In genomic region chr5:98934581-98934980, GRCh38 we compare ENCODE assay signal across 16 cellular contexts. TPM values are rescaled to one million over a fixed set of nuclear protein-coding genes. Genes with fewer than 3 reads are reported as not detected.
A peak's percentile ranks its signal among the peaks of the same experiment; 100 is the strongest.
DNase-seq lines count a peak whose midpoint lies in the region; ATAC-seq and TF ChIP-seq lines count a peak whose summit lies in the region.
"Had no signal": no experiment of that assay in that cellular context is flagged by ENCODE, and none has a peak within 500 bp of the region (broad histone marks: within the 10 kb centered on the region; RNA-seq: fewer than 3 reads in every experiment).

No MANE protein-coding gene starts in this region.

- H3K27ac ChIP-seq in epithelial cell of prostate, result peak overlapping the region; percentile 34
- H3K27ac ChIP-seq in psoas muscle, result peak overlapping the region; percentile 54
- H3K27ac ChIP-seq: A549 had no signal

- peaks cover 0 to 7% of the 10 kb centered on the region in 2 donors for H3K36me3 ChIP-seq in psoas muscle (ENCODE audit: insufficient read depth in 1 of 2, low read depth in 1 of 2)
- H3K36me3 ChIP-seq: adrenal gland had no signal

- no peaks in the 10 kb centered on the region for H3K27me3 ChIP-seq in psoas muscle (ENCODE audit: insufficient read depth in 3 of 3, low read length in 2 of 3)
- H3K27me3 ChIP-seq: adrenal gland had no signal

- peaks cover 5% of the 10 kb centered on the region for H3K36me3 Mint-ChIP-seq in activated CD4-positive, alpha-beta memory T cell treated with anti-CD3 and anti-CD28 coated beads for 36 hours
- H3K36me3 Mint-ChIP-seq in activated CD4-positive, alpha-beta memory T cell treated with anti-CD3 and anti-CD28 coated beads, Interleukin-2, amount 10 ng/mL, durations not matched to agents 7 days and 5 days (ENCODE audit: low read depth), result peaks cover 22% of the 10 kb centered on the region

- ATAC-seq in psoas muscle (peak; percentile 61 to 84 (median 74)), HG03469 (IDR thresholded peaks at IDR 0.05; ENCODE audit: unreplicated experiment) (no peak), GM18511 (IDR thresholded peaks at IDR 0.05; ENCODE audit: unreplicated experiment) (no peak)
- ATAC-seq: A549 had no signal

- POLR2A ChIA-PET in activated CD4-positive, alpha-beta memory T cell treated with anti-CD3 and anti-CD28 coated beads for 36 hours (lab: Charles Lee), result interaction anchor here (1.2 kb wide), 1 partner anchor 93 kb away, joined by 3 read pairs; no protein-coding TSS in a partner anchor
- POLR2A ChIA-PET in activated CD4-positive, alpha-beta memory T cell treated with anti-CD3 and anti-CD28 coated beads, Interleukin-2, amount 10 ng/mL, durations not matched to agents 7 days and 5 days (lab: Charles Lee), result interaction anchor here (1.3 to 1.5 kb wide), 2 partner anchors 11 to 17 kb away, joined by 3 to 5 read pairs; no protein-coding TSS in a partner anchor
- POLR2A ChIA-PET in GM10248 (lab: Yijun Ruan, JAX), result interaction anchor here (0.6 kb wide), 1 partner anchor 28 kb away, joined by 5 read pairs; no protein-coding TSS in a partner anchor

- intact Hi-C loops in activated CD4-positive, alpha-beta memory T cell treated with anti-CD3 and anti-CD28 coated beads for 36 hours (cut with micrococcal nuclease), result no loop called here
- intact Hi-C loops in psoas muscle (cut with DNase I), result no loop called here

- no peaks in the 10 kb centered on the region for H3K9me3 ChIP-seq in psoas muscle
- H3K9me3 ChIP-seq: A549, adrenal gland had no signal

- H3K4me3 ChIP-seq in psoas muscle, result no peak overlapping the region
- H3K4me3 ChIP-seq: A549, adrenal gland, lung had no signal

- no peak overlapping the region for H3K4me3 Mint-ChIP-seq in activated CD4-positive, alpha-beta memory T cell treated with anti-CD3 and anti-CD28 coated beads for 36 hours
- no peak overlapping the region for H3K4me3 Mint-ChIP-seq in activated CD4-positive, alpha-beta memory T cell treated with anti-CD3 and anti-CD28 coated beads, Interleukin-2, amount 10 ng/mL, durations not matched to agents 7 days and 5 days
- H3K4me3 Mint-ChIP-seq: T-helper 1 cell treated with Interleukin-12 subunit alpha and Interleukin-12 subunit beta and Interleukin-4 antibody, amounts not matched to agents 30 μg/mL and 1 μg/mL, for 36 hours had no signal

- no peaks in the 10 kb centered on the region for H3K9me3 Mint-ChIP-seq in activated CD4-positive, alpha-beta memory T cell treated with anti-CD3 and anti-CD28 coated beads for 36 hours
- no peaks in the 10 kb centered on the region for H3K9me3 Mint-ChIP-seq in activated CD4-positive, alpha-beta memory T cell treated with anti-CD3 and anti-CD28 coated beads, Interleukin-2, amount 10 ng/mL, durations not matched to agents 7 days and 5 days
- H3K9me3 Mint-ChIP-seq: T-helper 1 cell treated with Interleukin-12 subunit alpha and Interleukin-12 subunit beta and Interleukin-4 antibody, amounts not matched to agents 30 μg/mL and 1 μg/mL, for 36 hours had no signal

- CTCF ChIA-PET in activated CD4-positive, alpha-beta memory T cell treated with anti-CD3 and anti-CD28 coated beads for 36 hours (lab: Charles Lee), result interaction anchor here (0.7 kb wide), 1 partner anchor 126 kb away, joined by 4 read pairs; no protein-coding TSS in a partner anchor
- CTCF ChIA-PET in activated CD4-positive, alpha-beta memory T cell treated with anti-CD3 and anti-CD28 coated beads, Interleukin-2, amount 10 ng/mL, durations not matched to agents 7 days and 5 days (lab: Charles Lee), result interaction anchor here (1.5 kb wide), 1 partner anchor 28 kb away, joined by 6 read pairs; no protein-coding TSS in a partner anchor
- CTCF ChIA-PET in GM10248 (lab: Yijun Ruan, JAX), result interaction anchor here (0.6 to 2.1 kb wide), 4 partner anchors 22 to 98 kb away, joined by 4 to 7 read pairs (median 6); no protein-coding TSS in a partner anchor

- H3K4me1 Mint-ChIP-seq in activated CD4-positive, alpha-beta memory T cell treated with anti-CD3 and anti-CD28 coated beads for 36 hours (ENCODE audit: low read depth), result peaks cover 82% of the 10 kb centered on the region
- H3K4me1 Mint-ChIP-seq in activated CD4-positive, alpha-beta memory T cell treated with anti-CD3 and anti-CD28 coated beads, Interleukin-2, amount 10 ng/mL, durations not matched to agents 7 days and 5 days, result peaks cover 41% of the 10 kb centered on the region

- no peak for DNase-seq in activated CD4-positive, alpha-beta memory T cell treated with anti-CD3 and anti-CD28 coated beads for 36 hours
- DNase-seq in activated CD4-positive, alpha-beta memory T cell treated with anti-CD3 and anti-CD28 coated beads, Interleukin-2, amount 10 ng/mL, durations not matched to agents 7 days and 5 days, result no peak
- DNase-seq in NCI-H226 (peak; percentile 24), epithelial cell of prostate (ENCODE audit: low read depth, low spot score) (peak; percentile 18), psoas muscle (no peak), GM10248 (ENCODE audit: extremely low spot score) (no peak)
- DNase-seq: activated CD4-positive, alpha-beta T cell treated with anti-CD3 and anti-CD28 coated beads, Interleukin-2, amount 50 U/mL, for 48 hours; adrenal gland; DMS 273 treated with DMSO at 0.1 percent for 48 hours; effector CD8-positive, alpha-beta T cell; NCI-H345 had no signal

- 67 to 80% (median 75%) methylated on average over 1 of the region's 1 CpG for WGBS in psoas muscle, 3 donors

- H3K27ac Mint-ChIP-seq in activated CD4-positive, alpha-beta memory T cell treated with anti-CD3 and anti-CD28 coated beads for 36 hours, result peak overlapping the region; percentile 56
- no peak overlapping the region for H3K27ac Mint-ChIP-seq in activated CD4-positive, alpha-beta memory T cell treated with anti-CD3 and anti-CD28 coated beads, Interleukin-2, amount 10 ng/mL, durations not matched to agents 7 days and 5 days

- H3K27me3 Mint-ChIP-seq in activated CD4-positive, alpha-beta memory T cell treated with anti-CD3 and anti-CD28 coated beads for 36 hours, result no peaks in the 10 kb centered on the region
- H3K27me3 Mint-ChIP-seq in activated CD4-positive, alpha-beta memory T cell treated with anti-CD3 and anti-CD28 coated beads, Interleukin-2, amount 10 ng/mL, durations not matched to agents 7 days and 5 days, result no peaks in the 10 kb centered on the region

- H3K4me1 ChIP-seq in psoas muscle, result peaks cover 88% of the 10 kb centered on the region

- TF ChIP-seq CTCF in psoas muscle (IDR thresholded peaks at IDR 0.05), result no peak
- no peak for TF ChIP-seq CTCF in GM10248 (IDR thresholded peaks at IDR 0.05; ENCODE audit: control extremely low read depth, extremely low read depth, low read depth, missing control alignments)

RNA-seq across cellular contexts. Expression of gene CHD1, which starts 5.8 kb away (rescaled TPM):
- 10 to 100 TPM; 50.1 to 53.4 TPM for total RNA-seq in activated CD4-positive, alpha-beta memory T cell treated with anti-CD3 and anti-CD28 coated beads for 36 hours
- 10 to 100 TPM; 45.4 to 47.5 TPM for total RNA-seq in activated CD4-positive, alpha-beta memory T cell treated with anti-CD3 and anti-CD28 coated beads, Interleukin-2, amount 10 ng/mL, durations not matched to agents 7 days and 5 days
- total RNA-seq in psoas muscle, result 10 to 100 TPM in 3 of 4 donors, 1 to 10 TPM in 1; 9.5 to 30.4 (median 24.5) TPM
- polyA plus RNA-seq in psoas muscle, result 10 to 100 TPM; 10.1 to 13.6 (median 13.4) TPM

Comparison
In these comparisons a context has a peak if more than half of its experiments do, and no peak if none do; other contexts are left out.
1. DNase-seq: peak in NCI-H226 (single experiment) and epithelial cell of prostate (single experiment); none in activated CD4-positive, alpha-beta memory T cell treated with anti-CD3 and anti-CD28 coated beads for 36 hours (single experiment), activated CD4-positive, alpha-beta memory T cell treated with anti-CD3 and anti-CD28 coated beads, Interleukin-2, amount 10 ng/mL, durations not matched to agents 7 days and 5 days (single experiment), psoas muscle (0 of 2) and GM10248 (single experiment).
2. ATAC-seq: peak in psoas muscle (4 of 4); none in HG03469 (single experiment) and GM18511 (single experiment).